13 cellular contexts compared by ENCODE assay signal in the genomic region with DNA sequence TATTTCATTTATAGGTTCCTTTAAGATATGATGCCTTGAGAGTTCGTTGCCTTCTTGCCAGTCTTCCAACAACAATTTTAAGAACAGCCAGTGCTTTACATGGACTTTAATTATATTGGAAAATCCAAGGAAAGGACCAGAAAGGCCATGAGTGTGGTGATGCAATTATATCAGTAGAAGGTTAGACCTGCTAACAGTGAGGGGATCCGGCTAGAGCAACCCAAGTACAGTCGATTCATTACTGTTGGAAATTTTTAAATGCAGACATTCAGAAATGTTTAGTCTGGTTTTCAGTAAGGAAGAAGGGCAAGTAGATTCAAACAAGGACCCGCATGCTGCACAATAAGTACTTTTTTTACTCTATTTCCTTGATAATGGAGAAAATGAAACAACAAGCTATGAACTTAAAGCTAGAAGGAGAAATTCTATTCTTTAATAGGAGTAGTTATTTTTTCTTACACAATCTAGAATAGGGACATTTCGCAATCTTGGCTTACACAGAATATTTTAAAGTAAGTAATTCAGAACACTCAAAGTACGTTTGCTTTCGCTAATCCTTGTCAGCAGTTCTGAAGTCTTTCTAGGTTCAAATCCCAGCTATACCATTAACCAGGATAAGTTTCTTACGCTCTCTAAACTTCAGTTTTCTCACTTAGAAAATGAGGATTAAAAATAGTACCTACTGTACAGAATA.
A peak's percentile ranks its signal among the peaks of the same experiment; 100 is the strongest.
DNase-seq lines count a peak whose midpoint lies in the region; ATAC-seq, FAIRE-seq and TF ChIP-seq lines count a peak whose summit lies in the region.
"Had no signal": no experiment of that assay in that cellular context is flagged by ENCODE, and none has a peak within 500 bp of the region (broad histone marks: within the 10 kb centered on the region; RNA-seq: fewer than 3 reads in every experiment).

No MANE protein-coding gene starts in this region.

- intact Hi-C loops in left ventricle myocardium inferior (cut with micrococcal nuclease): no loop called here

- DNase-seq in HCEC 1CT: peak; percentile 80
- DNase-seq in bronchial epithelial cell (ENCODE audit: low read depth): peak; percentile 73
- DNase-seq in thoracic aorta (ENCODE audit: low spot score): no peak
- DNase-seq in left ventricle myocardium inferior: no peak
- DNase-seq: activated CD4-positive, alpha-beta T cell treated with anti-CD3 and anti-CD28 coated beads, Interleukin-2, amount 50 U/mL, for 48 hours; colonic mucosa; posterior cingulate gyrus had no signal

- H3K27ac ChIP-seq in liver (ENCODE audit: low read depth in 1 of 2, low read length in 2 of 2) (no peak overlapping the region), thoracic aorta (peak overlapping the region; percentile 73), left ventricle myocardium inferior (replicated peaks) (no peak overlapping the region)
- H3K27ac ChIP-seq: colonic mucosa had no signal

- no peak for TF ChIP-seq CTCF in bronchial epithelial cell (IDR thresholded peaks at IDR 0.05; ENCODE audit: insufficient read depth, low read length, severe bottlenecking)
- no peak for TF ChIP-seq CTCF in liver (IDR thresholded peaks at IDR 0.05; ENCODE audit: low read depth, low read length, missing input control)
- TF ChIP-seq CTCF in thoracic aorta (IDR thresholded peaks at IDR 0.05): no peak
- TF ChIP-seq CTCF in left ventricle myocardium inferior (IDR thresholded peaks at IDR 0.05; ENCODE audit: borderline replicate concordance): no peak

- H3K36me3 ChIP-seq in bronchial epithelial cell (ENCODE audit: control insufficient read depth, insufficient read depth, low read length): no peaks in the 10 kb centered on the region
- no peaks in the 10 kb centered on the region for H3K36me3 ChIP-seq in liver (ENCODE audit: control insufficient read depth in 4 of 4, insufficient read depth in 3 of 4, low read depth in 1 of 4, low read length in 3 of 4)
- H3K36me3 ChIP-seq in thoracic aorta: no peaks in the 10 kb centered on the region
- no peaks in the 10 kb centered on the region for H3K36me3 ChIP-seq in left ventricle myocardium inferior
- H3K36me3 ChIP-seq: colonic mucosa, MG63 had no signal

- H3K27me3 ChIP-seq in bronchial epithelial cell (ENCODE audit: control insufficient read depth, insufficient read depth, low read length): no peaks in the 10 kb centered on the region
- no peaks in the 10 kb centered on the region for H3K27me3 ChIP-seq in liver (ENCODE audit: control insufficient read depth in 4 of 4, insufficient read depth in 4 of 4, low read length in 3 of 4)
- H3K27me3 ChIP-seq in thoracic aorta (replicated peaks; ENCODE audit: insufficient read depth): no peaks in the 10 kb centered on the region
- H3K27me3 ChIP-seq in left ventricle myocardium inferior (ENCODE audit: low read depth): peaks cover 7% of the 10 kb centered on the region
- H3K27me3 ChIP-seq: colonic mucosa, MG63 had no signal

- H3K9ac ChIP-seq in liver (ENCODE audit: low read depth in 1 of 2, low read length in 2 of 2): no peak overlapping the region

- TF ChIP-seq RAD21 in liver (IDR thresholded peaks at IDR 0.05): no peak

- ATAC-seq in thoracic aorta (ENCODE audit: insufficient number of reproducible peaks, low FRiP score, low read depth) (no peak), GM18870 (IDR thresholded peaks at IDR 0.05; ENCODE audit: unreplicated experiment) (no peak), GM18520 (IDR thresholded peaks at IDR 0.05; ENCODE audit: unreplicated experiment) (no peak), GM19455 (IDR thresholded peaks at IDR 0.05; ENCODE audit: unreplicated experiment) (no peak)
- ATAC-seq: stimulated activated effector memory CD8-positive, alpha-beta T cell treated with anti-CD3 and anti-CD28 coated beads, Interleukin-12 subunit alpha, Interleukin-12 subunit beta, amount 100 ng/mL, for 72 hours had no signal

- H3K4me1 ChIP-seq in liver (ENCODE audit: control insufficient read depth in 4 of 4, insufficient read depth in 4 of 4, low read length in 3 of 4) (no peaks in the 10 kb centered on the region), thoracic aorta (ENCODE audit: control insufficient read depth in 1 of 2, low read depth in 2 of 2) (peaks cover 0 to 22% of the 10 kb centered on the region in 2 donors), left ventricle myocardium inferior (no peaks in the 10 kb centered on the region)
- H3K4me1 ChIP-seq: colonic mucosa had no signal

- H3K9me3 ChIP-seq in liver (ENCODE audit: control insufficient read depth in 4 of 4, low read length in 3 of 4) (no peaks in the 10 kb centered on the region), thoracic aorta (no peaks in the 10 kb centered on the region), left ventricle myocardium inferior (replicated peaks) (no peaks in the 10 kb centered on the region)
- H3K9me3 ChIP-seq: colonic mucosa, MG63 had no signal

- 76% methylated on average over 8 of the region's 8 CpGs for WGBS in liver

- H3K4me3 ChIP-seq in bronchial epithelial cell (ENCODE audit: low read depth, low read length): peak overlapping the region; percentile 20
- H3K4me3 ChIP-seq in liver (ENCODE audit: low read depth in 1 of 3, low read length in 3 of 3): no peak overlapping the region
- peak overlapping the region; percentile 54 for H3K4me3 ChIP-seq in thoracic aorta
- no peak overlapping the region for H3K4me3 ChIP-seq in left ventricle myocardium inferior
- H3K4me3 ChIP-seq: colonic mucosa, MG63 had no signal

- no peak for FAIRE-seq in bronchial epithelial cell (lab: Jason Lieb, UNC)

TF ChIP-seq in liver, 16 proteins besides CTCF, POLR2A, EP300 and RAD21:
- TF ChIP-seq FOXA2 (IDR thresholded peaks at IDR 0.05) (no peak), NR2F2 (IDR thresholded peaks at IDR 0.05) (peak; percentile 6), ZBTB33 (IDR thresholded peaks at IDR 0.05) (no peak), HNF4A (conservative IDR thresholded peaks at IDR 0.05) (no peak)

Comparison
In these comparisons a context has a peak if more than half of its experiments do, and no peak if none do; other contexts are left out.
1. DNase-seq: peak in HCEC 1CT (single experiment) and bronchial epithelial cell (single experiment); none in thoracic aorta (single experiment) and left ventricle myocardium inferior (single experiment).
2. H3K4me3 ChIP-seq: peak in bronchial epithelial cell (single experiment) and thoracic aorta (single experiment); none in liver (0 of 3) and left ventricle myocardium inferior (single experiment).
3. H3K27ac ChIP-seq: peak in thoracic aorta (2 of 2); none in liver (0 of 2) and left ventricle myocardium inferior (single experiment).